ENCODE assay signal across 8 cellular contexts in the genomic region with DNA sequence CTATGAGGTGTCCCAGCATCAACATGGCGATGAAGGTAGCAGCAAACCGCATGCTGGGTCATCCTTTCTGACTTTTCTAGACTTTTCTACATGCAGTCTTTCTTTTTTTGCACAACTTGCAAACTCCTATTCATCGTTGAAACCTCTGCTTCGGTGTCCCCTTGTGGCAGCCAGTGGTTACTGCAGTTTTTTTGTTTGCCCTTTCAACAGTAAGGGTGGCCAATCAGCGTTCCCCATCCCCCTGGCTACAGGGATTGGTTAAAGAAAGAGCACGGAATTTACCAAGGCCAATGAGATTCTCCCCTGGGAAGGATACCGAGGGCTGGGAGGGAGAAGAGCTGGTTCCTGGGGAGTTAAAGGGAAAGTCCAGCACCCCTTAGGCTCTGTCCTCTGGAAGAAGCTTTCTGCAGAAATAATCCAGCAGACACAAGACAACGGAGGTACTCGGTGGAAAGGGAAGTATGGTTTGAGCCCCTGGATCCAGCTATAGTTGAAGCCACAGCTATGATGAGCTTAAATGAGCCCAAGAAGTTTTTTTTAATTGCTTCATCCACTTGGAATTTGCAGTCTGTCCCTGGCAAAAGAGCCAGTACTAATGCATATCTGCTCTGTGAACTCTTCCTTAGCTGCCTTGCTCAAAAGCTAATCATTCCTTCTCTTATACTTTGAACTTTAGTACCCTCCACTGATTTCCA. TPM values are rescaled to one million over a fixed set of nuclear protein-coding genes. Genes with fewer than 3 reads are reported as not detected.
A peak's percentile ranks its signal among the peaks of the same experiment; 100 is the strongest.
DNase-seq lines count a peak whose midpoint lies in the region; FAIRE-seq and TF ChIP-seq lines count a peak whose summit lies in the region.

No MANE protein-coding gene starts in this region.

- H3K79me2 ChIP-seq in MM.1S (ENCODE audit: low read length): no peaks in the 10 kb centered on the region

- H3K27ac ChIP-seq in MM.1S (ENCODE audit: low read length): no peak overlapping the region
- peak overlapping the region; percentile 58 for H3K27ac ChIP-seq in neutrophil

- H3K4me3 ChIP-seq in HAP-1 (peak overlapping the region; percentile 21), MM.1S (ENCODE audit: low read length) (peak overlapping the region; percentile 40), neutrophil (ENCODE audit: low read depth in 1 of 2, low read length in 1 of 2) (peak overlapping the region; percentile 5 to 27)

- no peaks in the 10 kb centered on the region for H3K9me2 ChIP-seq in MM.1S (replicated peaks; ENCODE audit: insufficient read depth, low read length)

- DNase-seq in ELR (ENCODE audit: low read depth): peak; percentile 98
- DNase-seq in HAP-1 (ENCODE audit: low spot score in 2 of 2): peak; percentile 93 to 100
- peak; percentile 93 for DNase-seq in MM.1S
- peak; percentile 92 for DNase-seq in SHP77 treated with DMSO at 0.1 percent for 48 hours (lab: John Stamatoyannopoulos, UW)
- DNase-seq in activated naive CD4-positive, alpha-beta T cell treated with Interleukin-2 at 50 U/mL for 16 hours: peak; percentile 89
- DNase-seq in frontal cortex (ENCODE audit: low spot score in 2 of 2): peak; percentile 87 to 97
- DNase-seq in superior temporal gyrus (ENCODE audit: extremely low spot score): peak; percentile 99

- no peaks in the 10 kb centered on the region for H3K27me3 ChIP-seq in HAP-1 (ENCODE audit: low read depth)
- H3K27me3 ChIP-seq in MM.1S (replicated peaks; ENCODE audit: insufficient read depth, low read length): peaks cover 25% of the 10 kb centered on the region
- H3K27me3 ChIP-seq in neutrophil: no peaks in the 10 kb centered on the region

- H3K4me1 ChIP-seq in HAP-1: peaks cover 7% of the 10 kb centered on the region
- peaks cover 15% of the 10 kb centered on the region for H3K4me1 ChIP-seq in MM.1S (ENCODE audit: low read length)
- H3K4me1 ChIP-seq in neutrophil (ENCODE audit: control insufficient read depth in 1 of 2, insufficient read depth in 1 of 2, low read depth in 1 of 2, low read length in 1 of 2): peaks cover 9 to 13% of the 10 kb centered on the region in 2 experiments

- H3K9me3 ChIP-seq in HAP-1: no peaks in the 10 kb centered on the region
- no peaks in the 10 kb centered on the region for H3K9me3 ChIP-seq in MM.1S (replicated peaks; ENCODE audit: insufficient read depth, low read length)
- no peaks in the 10 kb centered on the region for H3K9me3 ChIP-seq in neutrophil

- H3K4me2 ChIP-seq in MM.1S (ENCODE audit: low read depth, low read length): peak overlapping the region; percentile 68

- TF ChIP-seq CTCF in MM.1S (IDR thresholded peaks at IDR 0.05; ENCODE audit: low read length) (peak; percentile 90), neutrophil (IDR thresholded peaks at IDR 0.05) (peak; percentile 95)

- in situ Hi-C loops in HAP-1 (cut with MboI; ENCODE audit: low sequenced_read_pairs): no loop called here

- peak overlapping the region; percentile 22; the same call in 1 of the 2 replicates for H3K9ac ChIP-seq in MM.1S (ENCODE audit: low read length)

- peaks cover 7% of the 10 kb centered on the region for H3F3A ChIP-seq in MM.1S (ENCODE audit: insufficient read depth, low read length)

- H4K20me1 ChIP-seq in MM.1S (ENCODE audit: insufficient read depth, low read length): no peaks in the 10 kb centered on the region

- peak overlapping the region; percentile 84 for H2AFZ ChIP-seq in MM.1S (ENCODE audit: low read length)

- FAIRE-seq in frontal cortex (lab: Jason Lieb, UNC): peak; percentile 96

- H3K36me3 ChIP-seq in HAP-1 (replicated peaks) (no peaks in the 10 kb centered on the region), MM.1S (replicated peaks; ENCODE audit: insufficient read depth, low read length) (no peaks in the 10 kb centered on the region), neutrophil (no peaks in the 10 kb centered on the region)

RNA-seq across cellular contexts. Expression of gene LSM4, which starts 5.6 kb away (rescaled TPM):
- total RNA-seq in frontal cortex: 80.3 TPM

RNA-seq across cellular contexts. Expression of gene PGPEP1, which starts 11.9 kb away (rescaled TPM):
- 18.3 TPM for total RNA-seq in frontal cortex

RNA-seq across cellular contexts. Expression of gene JUND, which starts 47.1 kb away (rescaled TPM):
- 35.5 TPM for total RNA-seq in frontal cortex

RNA-seq across cellular contexts. Expression of gene IQCN, which starts 54.2 kb away (rescaled TPM):
- total RNA-seq in frontal cortex: 0.41 TPM

RNA-seq across cellular contexts. Expression of gene GDF15, which starts 57.5 kb away (rescaled TPM):
- not detected for total RNA-seq in frontal cortex
